ENCODE assay signal across 8 cellular contexts in the genomic region with DNA sequence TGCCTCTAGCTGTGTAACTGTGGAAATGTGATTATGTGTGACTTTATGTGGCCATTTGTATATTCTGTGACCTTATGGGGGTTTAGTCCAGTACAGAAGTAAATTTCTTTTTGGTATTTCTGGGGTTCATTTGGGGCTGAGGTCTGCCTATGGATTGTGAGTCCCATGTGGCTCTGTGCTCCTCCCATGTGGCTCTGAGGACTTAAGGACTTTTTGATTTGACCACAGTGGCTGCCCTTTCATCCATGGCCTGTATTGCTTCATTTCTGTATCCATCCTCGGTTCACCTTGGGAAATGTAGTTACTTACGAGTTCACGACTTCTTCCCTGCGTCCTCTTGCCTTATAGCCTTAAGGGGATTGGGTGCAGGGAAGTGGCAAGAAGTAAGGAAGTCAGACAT. TPM values are rescaled to one million over a fixed set of nuclear protein-coding genes. Genes with fewer than 3 reads are reported as not detected.
A peak's percentile ranks its signal among the peaks of the same experiment; 100 is the strongest.
DNase-seq lines count a peak whose midpoint lies in the region; ATAC-seq and TF ChIP-seq lines count a peak whose summit lies in the region.

No MANE protein-coding gene starts in this region.

- peaks cover 37% of the 10 kb centered on the region for H3K4me1 Mint-ChIP-seq in central memory CD8-positive, alpha-beta T cell
- H3K4me1 Mint-ChIP-seq in natural killer cell = peaks cover 32 to 37% of the 10 kb centered on the region in 2 donors

- H3K27me3 Mint-ChIP-seq in central memory CD8-positive, alpha-beta T cell = no peaks in the 10 kb centered on the region
- H3K27me3 Mint-ChIP-seq in natural killer cell (ENCODE audit: low read depth in 2 of 2) = no peaks in the 10 kb centered on the region

- H3K4me2 ChIP-seq in KMS-11 = peak overlapping the region; percentile 46

- TF ChIP-seq CTCF in C4-2B (conservative IDR thresholded peaks at IDR 0.05) (no peak), KMS-11 (conservative IDR thresholded peaks at IDR 0.05; ENCODE audit: low read depth, low read length) (no peak), natural killer cell (IDR thresholded peaks at IDR 0.05) (no peak)

- peaks cover 14% of the 10 kb centered on the region for H3K36me3 Mint-ChIP-seq in central memory CD8-positive, alpha-beta T cell (ENCODE audit: insufficient read depth)
- H3K36me3 Mint-ChIP-seq in natural killer cell = peaks cover 11% of the 10 kb centered on the region

- no peaks in the 10 kb centered on the region for H4K20me1 ChIP-seq in KMS-11 (ENCODE audit: insufficient read depth)

- H2AFZ ChIP-seq in KMS-11 (ENCODE audit: low read depth) = no peak overlapping the region

- peaks cover 7% of the 10 kb centered on the region for H3K9me3 Mint-ChIP-seq in central memory CD8-positive, alpha-beta T cell
- H3K9me3 Mint-ChIP-seq in natural killer cell = peaks cover 2 to 6% of the 10 kb centered on the region in 2 donors

- DNase-seq in central memory CD8-positive, alpha-beta T cell (ENCODE audit: low spot score in 2 of 2) = no peak
- no peak for DNase-seq in natural killer cell
- no peak for DNase-seq in stimulated activated naive CD4-positive, alpha-beta T cell (lab: John Stamatoyannopoulos, UW)
- DNase-seq in stimulated activated CD8-positive, alpha-beta memory T cell treated with anti-CD3 and anti-CD28 coated beads, Interleukin-4, amount 100 ng/mL, for 48 hours = no peak

- H3K79me2 ChIP-seq in KMS-11 (ENCODE audit: insufficient read depth, low read depth) = peaks cover 13% of the 10 kb centered on the region; the same call in 1 of the 2 replicates

- peak overlapping the region; percentile 96 for H3K4me3 Mint-ChIP-seq in central memory CD8-positive, alpha-beta T cell
- peak overlapping the region; percentile 100 for H3K4me3 Mint-ChIP-seq in natural killer cell

- H3K27ac Mint-ChIP-seq in central memory CD8-positive, alpha-beta T cell (ENCODE audit: low read depth) = peak overlapping the region; percentile 96
- peak overlapping the region; percentile 96 to 97 for H3K27ac Mint-ChIP-seq in natural killer cell

- H3K4me1 ChIP-seq in KMS-11 (ENCODE audit: low read depth, poor library complexity, severe bottlenecking) = no peaks in the 10 kb centered on the region

- H3K27me3 ChIP-seq in KMS-11 (ENCODE audit: insufficient read depth, low read depth) = no peaks in the 10 kb centered on the region

- H3K4me3 ChIP-seq in KMS-11 (IDR thresholded peaks at IDR 0.05; ENCODE audit: insufficient read depth, low read depth, low read length) = no peak overlapping the region

- intact Hi-C loops in natural killer cell (cut with micrococcal nuclease) = loop anchor here (2.0 kb wide), 4 partner anchors 132 to 306 kb away; a partner anchor contains a TSS

- H3K27ac ChIP-seq in C4-2B = peak overlapping the region; percentile 76; the same call in 1 of the 2 replicates
- no peak overlapping the region for H3K27ac ChIP-seq in KMS-11

- no peak overlapping the region for H3K9ac ChIP-seq in KMS-11

- no peak for ATAC-seq in central memory CD8-positive, alpha-beta T cell (replicated peaks; ENCODE audit: extremely low read depth, poor library complexity, severe bottlenecking)
- ATAC-seq in natural killer cell = no peak
- no peak for ATAC-seq in GM18907 (IDR thresholded peaks at IDR 0.05; ENCODE audit: unreplicated experiment)
- no peak for ATAC-seq in HG03135 (IDR thresholded peaks at IDR 0.05; ENCODE audit: unreplicated experiment)

- H3K36me3 ChIP-seq in KMS-11 (ENCODE audit: insufficient read depth) = peaks cover 4% of the 10 kb centered on the region; the same call in 1 of the 2 replicates

RNA-seq across cellular contexts. Expression of a gene that starts 1.0 kb away (rescaled TPM):
- total RNA-seq in natural killer cell = 10 to 100 TPM in 2 of 3 donors, 1 to 10 TPM in 1; 6.4 to 15.6 (median 10.2) TPM
